Comparison of ENCODE assay signal across 15 cellular contexts in genomic region chr9:94826644-94827410, GRCh38.
A peak's percentile ranks its signal among the peaks of the same experiment; 100 is the strongest.
DNase-seq lines count a peak whose midpoint lies in the region; ATAC-seq lines count a peak whose summit lies in the region.
"Had no signal": no experiment of that assay in that cellular context is flagged by ENCODE, and none has a peak within 500 bp of the region (broad histone marks: within the 10 kb centered on the region; RNA-seq: fewer than 3 reads in every experiment).

No MANE protein-coding gene starts in this region.

- H3K27me3 Mint-ChIP-seq in effector memory CD8-positive, alpha-beta T cell: no peaks in the 10 kb centered on the region
- H3K27me3 Mint-ChIP-seq: activated T-helper 17 cell treated with anti-CD3 and anti-CD28 coated beads, Interleukin-2, amount 50 U/mL, for 72 hours had no signal

- no peak overlapping the region for H3K23ac ChIP-seq in trophoblast cell (ENCODE audit: low read length)

- peak overlapping the region; percentile 66 for H2BK12ac ChIP-seq in trophoblast cell (ENCODE audit: low read length)

- no peak overlapping the region for H4K8ac ChIP-seq in trophoblast cell (ENCODE audit: low read depth, low read length)

- H3K79me2 ChIP-seq in ACC112 (ENCODE audit: control insufficient read depth, insufficient read depth, low read length, unreplicated experiment): no peaks in the 10 kb centered on the region
- no peaks in the 10 kb centered on the region for H3K79me2 ChIP-seq in GM23248 (ENCODE audit: insufficient read depth)
- H3K79me2 ChIP-seq in trophoblast cell (ENCODE audit: control insufficient read depth, insufficient read depth, low read length, poor library complexity): no peaks in the 10 kb centered on the region

- no peak overlapping the region for H4K12ac ChIP-seq in trophoblast cell (ENCODE audit: low read depth, low read length)

- no peak overlapping the region for H4K91ac ChIP-seq in trophoblast cell (ENCODE audit: low read depth, low read length)

- H3K4me1 ChIP-seq in ACC112 (ENCODE audit: control insufficient read depth, insufficient read depth, low read length, unreplicated experiment) (peaks cover 16% of the 10 kb centered on the region), GM23248 (ENCODE audit: insufficient read depth) (peaks cover 29% of the 10 kb centered on the region), trophoblast cell (ENCODE audit: control insufficient read depth in 1 of 2, insufficient read depth in 2 of 2, low read length in 2 of 2) (peaks cover 0 to 7% of the 10 kb centered on the region in 2 experiments)

- H3K79me1 ChIP-seq in trophoblast cell (ENCODE audit: low read length): peaks cover 7% of the 10 kb centered on the region

- H3K4me3 Mint-ChIP-seq in effector memory CD8-positive, alpha-beta T cell: no peak overlapping the region
- H3K4me3 Mint-ChIP-seq: activated T-helper 17 cell treated with anti-CD3 and anti-CD28 coated beads, Interleukin-2, amount 50 U/mL, for 72 hours had no signal

- 0 out of 2 replicates have a peak, but pooled peaks cover 6% of the 10 kb centered on the region for H3F3A ChIP-seq in GM23248 (ENCODE audit: insufficient read depth)

- H3K4me3 ChIP-seq in ACC112 (ENCODE audit: low read depth, low read length): no peak overlapping the region
- H3K4me3 ChIP-seq in GM23248: no peak overlapping the region
- no peak overlapping the region for H3K4me3 ChIP-seq in trophoblast cell (ENCODE audit: low read depth, low read length)
- H3K4me3 ChIP-seq: lung had no signal

- no peaks in the 10 kb centered on the region for H3K9me2 ChIP-seq in GM23248 (ENCODE audit: insufficient read depth)

- H3K9ac ChIP-seq in GM23248 (no peak overlapping the region), trophoblast cell (ENCODE audit: low read length) (no peak overlapping the region)

- DNase-seq in GM23248: no peak
- DNase-seq in effector memory CD8-positive, alpha-beta T cell: no peak
- DNase-seq in trophoblast cell: no peak
- DNase-seq in activated T-cell treated with anti-CD3 and anti-CD28 coated beads for 4 hours: no peak
- no peak for DNase-seq in NCI-H446 treated with DMSO at 0.1 percent for 48 hours (lab: John Stamatoyannopoulos, UW)
- DNase-seq: GOT3; hippocampal formation; MV-4-11; NCI-H226; stimulated activated CD4-positive, alpha-beta T cell treated with anti-CD3 and anti-CD28 coated beads, Interleukin-1b, Interleukin-23, amount 100 ng/mL, for 48 hours had no signal

- H2AK5ac ChIP-seq in trophoblast cell (ENCODE audit: low read length): no peak overlapping the region

- H3K27ac Mint-ChIP-seq in effector memory CD8-positive, alpha-beta T cell: no peak overlapping the region

- no peak overlapping the region for H2AFZ ChIP-seq in ACC112 (ENCODE audit: low read length, unreplicated experiment)
- 0 out of 2 replicates have a peak overlapping the region, but pooled peaks have one; percentile 5 for H2AFZ ChIP-seq in GM23248
- no peak overlapping the region for H2AFZ ChIP-seq in trophoblast cell (ENCODE audit: insufficient read depth, low read length, poor library complexity)

- H3K4ac ChIP-seq in trophoblast cell (ENCODE audit: low read depth, low read length): no peak overlapping the region

- no peak overlapping the region for H2BK120ac ChIP-seq in trophoblast cell (ENCODE audit: insufficient read depth, low read length, poor library complexity)

- in situ Hi-C loops in GM23248 (cut with MboI): no loop called here

- H3K4me1 Mint-ChIP-seq in effector memory CD8-positive, alpha-beta T cell (ENCODE audit: low read depth in 2 of 2): peaks cover 6 to 7% of the 10 kb centered on the region in 2 donors

- no peaks in the 10 kb centered on the region for H3K9me3 ChIP-seq in GM23248 (ENCODE audit: low read depth)
- H3K9me3 ChIP-seq in trophoblast cell (ENCODE audit: insufficient read depth, low read depth, low read length): peaks cover 1% of the 10 kb centered on the region

- H4K20me1 ChIP-seq in GM23248 (ENCODE audit: insufficient read depth): no peaks in the 10 kb centered on the region

- no peak overlapping the region for H3K14ac ChIP-seq in trophoblast cell (ENCODE audit: low read length)

- 63 to 66% methylated on average over 3 of the region's 3 CpGs for WGBS in GM23248 (ENCODE audit: low coverage in 1 of 2, low lambda C conversion rate in 2 of 2, missing lambda C conversion rate in 2 of 2), 2 experiments
- no CpG with 5 or more reads among the region's 3 CpGs for WGBS in trophoblast cell (ENCODE audit: extremely low coverage, insufficient coverage, insufficient read length)

- no peaks in the 10 kb centered on the region; the same call in 1 of the 2 replicates for H3K36me3 ChIP-seq in ACC112 (ENCODE audit: insufficient read depth, low read length)
- H3K36me3 ChIP-seq in GM23248 (ENCODE audit: low read depth): no peaks in the 10 kb centered on the region
- H3K36me3 ChIP-seq in trophoblast cell (ENCODE audit: control insufficient read depth in 1 of 2, insufficient read depth in 2 of 2, low read length in 2 of 2): peaks cover 0 to 2% of the 10 kb centered on the region in 2 experiments

- H3K4me2 ChIP-seq in GM23248 (ENCODE audit: unreplicated experiment) (peak overlapping the region; percentile 18), trophoblast cell (ENCODE audit: low read length) (no peak overlapping the region)

- peak; percentile 62 for ATAC-seq in effector memory CD8-positive, alpha-beta T cell (replicated peaks)
- ATAC-seq in GM21786 (IDR thresholded peaks at IDR 0.05; ENCODE audit: unreplicated experiment) (no peak), HG03097 (IDR thresholded peaks at IDR 0.05; ENCODE audit: low FRiP score, unreplicated experiment) (no peak)
- ATAC-seq: activated T-helper 17 cell treated with anti-CD3 and anti-CD28 coated beads, Interleukin-2, amount 50 U/mL, for 72 hours had no signal

- no peak overlapping the region for H2BK5ac ChIP-seq in trophoblast cell (ENCODE audit: low read depth, low read length, poor library complexity)

- H3K27me3 ChIP-seq in ACC112 (ENCODE audit: insufficient read depth, low read length): no peaks in the 10 kb centered on the region
- no peaks in the 10 kb centered on the region for H3K27me3 ChIP-seq in GM23248 (replicated peaks; ENCODE audit: insufficient read depth)
- H3K27me3 ChIP-seq in trophoblast cell (ENCODE audit: insufficient read depth, low read length): no peaks in the 10 kb centered on the region

- no peaks in the 10 kb centered on the region for H3K9me3 Mint-ChIP-seq in effector memory CD8-positive, alpha-beta T cell
- H3K9me3 Mint-ChIP-seq: activated T-helper 17 cell treated with anti-CD3 and anti-CD28 coated beads, Interleukin-2, amount 50 U/mL, for 72 hours had no signal

- H3K27ac ChIP-seq in ACC112 (ENCODE audit: low read depth, low read length) (0 out of 2 replicates have a peak overlapping the region, but pooled peaks have one; percentile 20), GM23248 (no peak overlapping the region), trophoblast cell (ENCODE audit: low read depth, low read length) (no peak overlapping the region)

- peak overlapping the region; percentile 28 for H3K18ac ChIP-seq in trophoblast cell (ENCODE audit: low read length)

- no peaks in the 10 kb centered on the region for H3K36me3 Mint-ChIP-seq in effector memory CD8-positive, alpha-beta T cell (ENCODE audit: insufficient read depth)
